In the genomic region with DNA sequence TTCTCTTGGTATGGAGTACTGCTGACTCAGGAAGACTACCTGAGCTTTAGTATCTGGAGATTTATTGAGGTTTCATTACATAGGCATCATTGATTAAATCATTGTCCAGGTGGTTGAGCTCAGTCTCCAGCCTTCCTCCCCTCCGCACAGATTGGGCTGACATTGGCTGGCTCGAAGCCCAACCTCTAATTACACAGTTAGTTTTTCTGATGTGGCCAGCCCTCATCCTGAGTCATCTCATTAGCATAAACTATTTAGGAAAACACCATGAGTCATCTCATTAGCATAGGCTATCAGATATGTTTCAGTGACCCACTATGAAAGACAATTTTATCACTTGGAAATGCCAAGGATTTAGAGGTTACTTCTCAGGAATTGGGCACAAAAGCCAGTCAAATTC, we compare ENCODE assay signal across 18 cellular contexts.
DNase-seq lines count a peak whose midpoint lies in the region; FAIRE-seq and TF ChIP-seq lines count a peak whose summit lies in the region.
"Had no signal": no experiment of that assay in that cellular context is flagged by ENCODE, and none has a peak within 500 bp of the region (broad histone marks: within the 10 kb centered on the region; RNA-seq: fewer than 3 reads in every experiment).

No MANE protein-coding gene starts in this region.

- H3K4me1 Mint-ChIP-seq in nephron progenitor cell, result no peaks in the 10 kb centered on the region
- H3K4me1 Mint-ChIP-seq: naive thymus-derived CD8-positive, alpha-beta T cell had no signal

- H3K27ac ChIP-seq in RWPE1, result no peak overlapping the region
- H3K27ac ChIP-seq in tibial artery, result no peak overlapping the region
- H3K27ac ChIP-seq: cardiac muscle cell, lower lobe of right lung had no signal

- peaks cover 0 to 3% (median 0%) of the 10 kb centered on the region in 4 donors for H3K4me1 ChIP-seq in tibial artery
- H3K4me1 ChIP-seq: Caco-2, lower lobe of right lung had no signal

- CTCF ChIA-PET in RWPE1 (lab: Yijun Ruan, JAX), result no interaction called here

- no peak overlapping the region for H3K4me3 Mint-ChIP-seq in nephron progenitor cell
- H3K4me3 Mint-ChIP-seq: naive thymus-derived CD8-positive, alpha-beta T cell had no signal

- TF ChIP-seq CTCF in RWPE1 (conservative IDR thresholded peaks at IDR 0.05; ENCODE audit: low read depth) (no peak), nephron progenitor cell (IDR thresholded peaks at IDR 0.05) (no peak), tibial artery (IDR thresholded peaks at IDR 0.05) (no peak)

- POLR2A ChIA-PET in RWPE1 (lab: Yijun Ruan, JAX; ENCODE audit: low non-redundant PET), result no interaction called here

- H3K27me3 ChIP-seq in tibial artery, result no peaks in the 10 kb centered on the region
- H3K27me3 ChIP-seq: cardiac muscle cell had no signal

- H3K27me3 Mint-ChIP-seq in nephron progenitor cell (ENCODE audit: low read depth, poor library complexity), result no peaks in the 10 kb centered on the region
- H3K27me3 Mint-ChIP-seq: progenitor cell of endocrine pancreas had no signal

- H3K36me3 ChIP-seq in tibial artery, result no peaks in the 10 kb centered on the region
- H3K36me3 ChIP-seq: cardiac muscle cell, lower lobe of right lung had no signal

- no peak overlapping the region for H3K4me3 ChIP-seq in tibial artery
- H3K4me3 ChIP-seq: cardiac muscle cell, lower lobe of right lung had no signal

- H3K9me3 ChIP-seq in tibial artery, result peaks cover 0 to under 1% (median 0%) of the 10 kb centered on the region in 3 donors
- H3K9me3 ChIP-seq: Caco-2 had no signal

- no peak for FAIRE-seq in urothelium cell line (lab: Jason Lieb, UNC)
- FAIRE-seq: RCC 7860 had no signal

- H3K36me3 Mint-ChIP-seq in nephron progenitor cell (ENCODE audit: low read depth), result peaks cover 1% of the 10 kb centered on the region

- intact Hi-C loops in tibial artery (cut with DNase I; ENCODE audit: low total_unique reads), result no loop called here

- no peak overlapping the region for H3K27ac Mint-ChIP-seq in nephron progenitor cell
- H3K27ac Mint-ChIP-seq: naive thymus-derived CD8-positive, alpha-beta T cell; progenitor cell of endocrine pancreas had no signal

- peaks cover 6% of the 10 kb centered on the region for H3K9me3 Mint-ChIP-seq in nephron progenitor cell

- DNase-seq in A172 (ENCODE audit: low spot score) (peak; percentile 43), ELR (ENCODE audit: low read depth) (peak; percentile 74), RWPE1 (ENCODE audit: low spot score) (peak; percentile 2), fibroblast of gingiva (ENCODE audit: low read depth) (peak; percentile 27), globus pallidus (ENCODE audit: low spot score) (no peak), nephron progenitor cell (no peak), tibial artery (no peak), urothelium cell line (ENCODE audit: low spot score) (no peak)
- DNase-seq: activated gamma-delta T cell treated with Interleukin-2 at 50 U/mL for 16 hours; Caco-2; effector CD4-positive, alpha-beta T cell; lower lobe of right lung; naive thymus-derived CD8-positive, alpha-beta T cell; NCI-H2029 treated with DMSO at 0.1 percent for 48 hours; NCI-H526 treated with DMSO at 0.1 percent for 48 hours had no signal

Comparison
In these comparisons a context has a peak if more than half of its experiments do, and no peak if none do; other contexts are left out.
1. DNase-seq: peak in A172 (single experiment), ELR (single experiment), RWPE1 (single experiment) and fibroblast of gingiva (single experiment); none in globus pallidus (single experiment), nephron progenitor cell (single experiment), tibial artery (0 of 2) and urothelium cell line (single experiment).